7 cellular contexts compared by ENCODE assay signal in genomic region chr10:45978554-45978953, GRCh38. TPM values are rescaled to one million over a fixed set of nuclear protein-coding genes. Genes with fewer than 3 reads are reported as not detected.
DNase-seq lines count a peak whose midpoint lies in the region; ATAC-seq lines count a peak whose summit lies in the region.
"Not testable (repeated sequence)": the region's sequence is repeated elsewhere in the genome, so short reads cannot be mapped to it uniquely, and the experiment has no call there.

No MANE protein-coding gene starts in this region.

- not testable (repeated sequence) for H3K9me3 Mint-ChIP-seq in activated CD4-positive, alpha-beta T cell treated with anti-CD3 and anti-CD28 coated beads for 36 hours (ENCODE audit: low read depth)

- DNase-seq in activated CD4-positive, alpha-beta T cell treated with anti-CD3 and anti-CD28 coated beads for 36 hours = not testable (repeated sequence)

- CTCF ChIA-PET in activated CD4-positive, alpha-beta T cell treated with anti-CD3 and anti-CD28 coated beads for 36 hours (lab: Charles Lee) = not testable (repeated sequence)

- POLR2A ChIA-PET in activated CD4-positive, alpha-beta T cell treated with anti-CD3 and anti-CD28 coated beads for 36 hours (lab: Charles Lee) = not testable (repeated sequence)

- H3K4me1 Mint-ChIP-seq in activated CD4-positive, alpha-beta T cell treated with anti-CD3 and anti-CD28 coated beads for 36 hours = peaks cover 16% of the 10 kb centered on the region

- peak; percentile 59 for ATAC-seq in GM18520 (IDR thresholded peaks at IDR 0.05; ENCODE audit: unreplicated experiment)
- peak; percentile 83 for ATAC-seq in GM19043 (IDR thresholded peaks at IDR 0.05; ENCODE audit: low read depth, unreplicated experiment)
- peak; percentile 87 for ATAC-seq in GM21447 (IDR thresholded peaks at IDR 0.05; ENCODE audit: unreplicated experiment)
- peak; percentile 92 for ATAC-seq in HG02610 (IDR thresholded peaks at IDR 0.05; ENCODE audit: unreplicated experiment)
- ATAC-seq in HG02973 (IDR thresholded peaks at IDR 0.05; ENCODE audit: unreplicated experiment) = peak; percentile 75
- peak; percentile 72 for ATAC-seq in HG03378 (IDR thresholded peaks at IDR 0.05; ENCODE audit: unreplicated experiment)
- ATAC-seq in activated CD4-positive, alpha-beta T cell treated with anti-CD3 and anti-CD28 coated beads for 36 hours = peak; percentile 61

- H3K27me3 Mint-ChIP-seq in activated CD4-positive, alpha-beta T cell treated with anti-CD3 and anti-CD28 coated beads for 36 hours = not testable (repeated sequence)

- peaks cover 15% of the 10 kb centered on the region for H3K36me3 Mint-ChIP-seq in activated CD4-positive, alpha-beta T cell treated with anti-CD3 and anti-CD28 coated beads for 36 hours (ENCODE audit: low read depth)

- intact Hi-C loops in activated CD4-positive, alpha-beta T cell treated with anti-CD3 and anti-CD28 coated beads for 36 hours (cut with DNase I, micrococcal nuclease) = not testable (repeated sequence)

- not testable (repeated sequence) for H3K4me3 Mint-ChIP-seq in activated CD4-positive, alpha-beta T cell treated with anti-CD3 and anti-CD28 coated beads for 36 hours

- H3K27ac Mint-ChIP-seq in activated CD4-positive, alpha-beta T cell treated with anti-CD3 and anti-CD28 coated beads for 36 hours = not testable (repeated sequence)

RNA-seq across cellular contexts. Expression of gene TIMM23, which starts 6.3 kb away (rescaled TPM):
- total RNA-seq in activated CD4-positive, alpha-beta T cell treated with anti-CD3 and anti-CD28 coated beads for 36 hours = 10 to 100 TPM; 72.6 to 79.5 TPM

RNA-seq across cellular contexts. Expression of gene NCOA4, which starts 51.9 kb away (rescaled TPM):
- total RNA-seq in activated CD4-positive, alpha-beta T cell treated with anti-CD3 and anti-CD28 coated beads for 36 hours = 10 to 100 TPM; 84.3 to 97.4 TPM
